Comparison of ENCODE assay signal across 8 cellular contexts in the genomic region with DNA sequence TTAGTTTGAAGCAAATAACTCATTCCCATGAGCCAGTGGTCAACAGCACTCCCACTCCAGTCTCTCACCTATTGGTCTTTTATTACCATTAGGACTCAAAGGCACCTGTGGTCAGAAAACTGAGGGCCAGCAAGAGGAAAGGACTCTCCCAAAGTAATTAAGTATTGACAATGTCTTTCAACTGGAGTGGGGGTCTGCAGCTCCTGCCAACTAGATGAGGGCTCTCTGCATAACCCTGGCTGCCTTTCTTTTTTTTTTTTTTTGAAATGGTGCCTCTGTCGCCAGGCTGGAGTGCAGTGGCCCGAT. TPM values are rescaled to one million over a fixed set of nuclear protein-coding genes. Genes with fewer than 3 reads are reported as not detected.
DNase-seq lines count a peak whose midpoint lies in the region; ATAC-seq and TF ChIP-seq lines count a peak whose summit lies in the region.

No MANE protein-coding gene starts in this region.

- peaks cover 15% of the 10 kb centered on the region for H3K4me1 Mint-ChIP-seq in WTC11
- H3K4me1 Mint-ChIP-seq in stimulated activated naive B cell treated with anti-CD40 and anti-IgM and Interleukin-4, amounts not matched to agents 10 μg/mL and 1 μg/mL and 100 μg/mL, for 72 hours = peaks cover 24 to 59% of the 10 kb centered on the region in 2 donors

- CTCF ChIA-PET in WTC11 (lab: Charles Lee) = no interaction called here

- H3K36me3 ChIP-seq in hepatocyte (replicated peaks; ENCODE audit: insufficient read depth, low read depth) = no peaks in the 10 kb centered on the region

- H3K79me2 ChIP-seq in hepatocyte = peaks cover 42% of the 10 kb centered on the region

- H3K9me2 ChIP-seq in hepatocyte (replicated peaks; ENCODE audit: insufficient read depth) = no peaks in the 10 kb centered on the region

- POLR2A ChIA-PET in WTC11 (lab: Charles Lee) = interaction anchor here (0.6 kb wide), 1 partner anchor 55 kb away, joined by 3 read pairs; no protein-coding TSS in a partner anchor

- peak overlapping the region; percentile 45; the same call in 1 of the 2 replicates for H3K27ac Mint-ChIP-seq in WTC11
- H3K27ac Mint-ChIP-seq in stimulated activated naive B cell treated with anti-CD40 and anti-IgM and Interleukin-4, amounts not matched to agents 10 μg/mL and 1 μg/mL and 100 μg/mL, for 72 hours = peak overlapping the region; percentile 97

- DNase-seq in NCI-H2196 (lab: John Stamatoyannopoulos, UW; ENCODE audit: unreplicated experiment) = peak; percentile 52
- DNase-seq in NCI-H2196 treated with DMSO at 0.1 percent for 48 hours (lab: John Stamatoyannopoulos, UW; ENCODE audit: unreplicated experiment) = no peak
- DNase-seq in WTC11 (ENCODE audit: low spot score) = no peak
- DNase-seq in hepatocyte (ENCODE audit: low spot score) = no peak
- no peak for DNase-seq in stimulated activated naive B cell treated with anti-CD40 and anti-IgM and Interleukin-4, amounts not matched to agents 10 μg/mL and 1 μg/mL and 100 μg/mL, for 72 hours
- no peak for DNase-seq in AG08396 (ENCODE audit: low spot score)
- no peak for DNase-seq in NCI-H446 treated with DMSO at 0.1 percent for 48 hours (lab: John Stamatoyannopoulos, UW)
- DNase-seq in inferior parietal cortex (ENCODE audit: extremely low spot score) = no peak

- no peaks in the 10 kb centered on the region for H3K36me3 Mint-ChIP-seq in WTC11
- peaks cover 11 to 17% of the 10 kb centered on the region in 2 donors for H3K36me3 Mint-ChIP-seq in stimulated activated naive B cell treated with anti-CD40 and anti-IgM and Interleukin-4, amounts not matched to agents 10 μg/mL and 1 μg/mL and 100 μg/mL, for 72 hours

- H3K9me3 Mint-ChIP-seq in WTC11 = no peaks in the 10 kb centered on the region
- no peaks in the 10 kb centered on the region for H3K9me3 Mint-ChIP-seq in stimulated activated naive B cell treated with anti-CD40 and anti-IgM and Interleukin-4, amounts not matched to agents 10 μg/mL and 1 μg/mL and 100 μg/mL, for 72 hours

- no peaks in the 10 kb centered on the region for H4K20me1 ChIP-seq in hepatocyte (ENCODE audit: insufficient read depth, poor library complexity, severe bottlenecking)

- no peaks in the 10 kb centered on the region for H3K9me3 ChIP-seq in hepatocyte (ENCODE audit: low read depth)

- peak overlapping the region; percentile 99 for H3K4me3 Mint-ChIP-seq in WTC11
- H3K4me3 Mint-ChIP-seq in stimulated activated naive B cell treated with anti-CD40 and anti-IgM and Interleukin-4, amounts not matched to agents 10 μg/mL and 1 μg/mL and 100 μg/mL, for 72 hours = peak overlapping the region; percentile 96 to 98

- no peaks in the 10 kb centered on the region for H3K27me3 ChIP-seq in hepatocyte

- peak overlapping the region; percentile 36 for H3K27ac ChIP-seq in hepatocyte

- H3K4me1 ChIP-seq in hepatocyte (ENCODE audit: insufficient read depth) = peaks cover 7% of the 10 kb centered on the region

- no peak for ATAC-seq in WTC11
- no peak for ATAC-seq in stimulated activated naive B cell treated with anti-CD40 and anti-IgM and Interleukin-4, amounts not matched to agents 10 μg/mL and 1 μg/mL and 100 μg/mL, for 72 hours (replicated peaks)

- 97% methylated on average over 2 of the region's 2 CpGs for whole genome bisulfite sequencing in hepatocyte (ENCODE audit: low lambda C conversion rate, missing lambda C conversion rate)

- H3K4me2 ChIP-seq in hepatocyte = peak overlapping the region; percentile 73

- no peak overlapping the region for H3K4me3 ChIP-seq in hepatocyte

- peaks cover 5% of the 10 kb centered on the region for H3K27me3 Mint-ChIP-seq in WTC11 (ENCODE audit: low read depth)
- H3K27me3 Mint-ChIP-seq in stimulated activated naive B cell treated with anti-CD40 and anti-IgM and Interleukin-4, amounts not matched to agents 10 μg/mL and 1 μg/mL and 100 μg/mL, for 72 hours = no peaks in the 10 kb centered on the region

- peak overlapping the region; percentile 98 for H2AFZ ChIP-seq in hepatocyte

- TF ChIP-seq CTCF in WTC11 (IDR thresholded peaks at IDR 0.05) (no peak), hepatocyte (IDR thresholded peaks at IDR 0.05; ENCODE audit: poor library complexity) (no peak)

TF ChIP-seq in WTC11, 78 proteins besides CTCF, POLR2A, EP300 and RAD21:
- TF ChIP-seq, protein P1, sequence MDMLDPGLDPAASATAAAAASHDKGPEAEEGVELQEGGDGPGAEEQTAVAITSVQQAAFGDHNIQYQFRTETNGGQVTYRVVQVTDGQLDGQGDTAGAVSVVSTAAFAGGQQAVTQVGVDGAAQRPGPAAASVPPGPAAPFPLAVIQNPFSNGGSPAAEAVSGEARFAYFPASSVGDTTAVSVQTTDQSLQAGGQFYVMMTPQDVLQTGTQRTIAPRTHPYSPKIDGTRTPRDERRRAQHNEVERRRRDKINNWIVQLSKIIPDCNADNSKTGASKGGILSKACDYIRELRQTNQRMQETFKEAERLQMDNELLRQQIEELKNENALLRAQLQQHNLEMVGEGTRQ (CRISPR knock-in tag; IDR thresholded peaks at IDR 0.05) = no peak
- TF ChIP-seq MAX (CRISPR knock-in tag; IDR thresholded peaks at IDR 0.05) (0 out of 2 replicates have a peak, but pooled peaks have one; percentile 7), MYBL2 (CRISPR knock-in tag; IDR thresholded peaks at IDR 0.05) (no peak), MXD4 (CRISPR knock-in tag; IDR thresholded peaks at IDR 0.05; ENCODE audit: borderline replicate concordance) (no peak), RELA (CRISPR knock-in tag; IDR thresholded peaks at IDR 0.05; ENCODE audit: borderline replicate concordance) (no peak)

RNA-seq across cellular contexts. Expression of gene CDK5RAP2, which starts 0.6 kb away (rescaled TPM):
- total RNA-seq in WTC11 (2021) (43.1 to 49.1 TPM (median 48.3 TPM) in 3 replicates), hepatocyte (28.0 and 30.9 TPM in 2 replicates)
- 23.9 and 28.8 TPM in 2 replicates for polyA plus RNA-seq in hepatocyte
